19 cellular contexts compared by ENCODE assay signal in the genomic region with DNA sequence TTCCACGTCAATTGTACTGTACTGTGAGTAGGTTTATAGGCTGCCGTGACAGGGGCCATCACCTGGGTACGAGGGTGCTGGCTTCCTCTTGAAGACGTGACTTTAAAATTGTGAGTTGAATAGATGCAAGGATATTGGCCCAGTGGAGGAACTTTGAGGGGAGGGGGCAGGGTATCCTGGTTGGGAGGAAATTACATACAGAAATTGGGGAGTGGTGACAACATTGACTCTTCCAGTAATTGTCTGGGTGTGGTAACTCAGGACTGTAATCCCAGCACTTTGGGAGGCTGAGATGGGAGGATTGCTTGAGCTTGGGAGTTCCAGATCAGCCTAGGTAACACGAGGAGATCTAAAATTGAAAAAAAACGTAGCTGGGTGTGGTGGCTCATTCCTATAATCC. TPM values are rescaled to one million over a fixed set of nuclear protein-coding genes. Genes with fewer than 3 reads are reported as not detected.
"Had no signal": no experiment of that assay in that cellular context is flagged by ENCODE, and none has a peak within 500 bp of the region (broad histone marks: within the 10 kb centered on the region; RNA-seq: fewer than 3 reads in every experiment).

No MANE protein-coding gene starts in this region.

- H3K27ac Mint-ChIP-seq: dendritic cell treated with granulocyte-macrophage colony-stimulating factor and Interleukin-4, amounts not matched to agents 40 ng/mL and 50 ng/mL, for 4 days; effector memory CD8-positive, alpha-beta T cell; type B pancreatic cell had no signal

- H3K4me1 ChIP-seq: esophagus squamous epithelium, gastroesophageal sphincter, right atrium auricular region had no signal

- H3K27ac ChIP-seq: esophagus squamous epithelium, hepatocyte, right atrium auricular region had no signal

- H3K36me3 ChIP-seq: esophagus squamous epithelium, gastroesophageal sphincter, right atrium auricular region had no signal

- DNase-seq: effector memory CD8-positive, alpha-beta T cell; esophagus squamous epithelium; foreskin fibroblast; kidney glomerular epithelial cell; mucosa of descending colon; naive thymus-derived CD8-positive, alpha-beta T cell; small intestine; stimulated activated CD4-positive, alpha-beta T cell treated with anti-CD3 and anti-CD28 coated beads, Interleukin-12 subunit alpha, Interleukin-12 subunit beta, amount 100 ng/mL, for 4 hours; stimulated activated naive CD4-positive, alpha-beta T cell had no signal

- H3K4me3 ChIP-seq: esophagus squamous epithelium, gastroesophageal sphincter, hepatocyte, mucosa of descending colon, right atrium auricular region had no signal

- H3K9me3 ChIP-seq: esophagus squamous epithelium, gastroesophageal sphincter, right atrium auricular region had no signal

- H3K36me3 Mint-ChIP-seq: type B pancreatic cell had no signal

- H3K27me3 ChIP-seq: esophagus squamous epithelium, hepatocyte, right atrium auricular region had no signal

- H3K4me3 Mint-ChIP-seq: dendritic cell treated with granulocyte-macrophage colony-stimulating factor and Interleukin-4, amounts not matched to agents 40 ng/mL and 50 ng/mL, for 4 days; effector memory CD8-positive, alpha-beta T cell; naive thymus-derived CD8-positive, alpha-beta T cell; neural crest cell; type B pancreatic cell had no signal

- H3K9me3 Mint-ChIP-seq: neural crest cell, type B pancreatic cell had no signal

- H3K27me3 Mint-ChIP-seq: dendritic cell treated with granulocyte-macrophage colony-stimulating factor and Interleukin-4, amounts not matched to agents 40 ng/mL and 50 ng/mL, for 4 days had no signal

RNA-seq across cellular contexts. Expression of a gene that starts 30.4 kb away (rescaled TPM):
- total RNA-seq: epithelial cell of proximal tubule; esophagus squamous epithelium; gastroesophageal sphincter; hepatocyte; liver; lung microvascular endothelial cell; mucosa of descending colon; naive thymus-derived CD8-positive, alpha-beta T cell; neural crest cell; osteocyte; right atrium auricular region had no signal
- polyA plus RNA-seq: hepatocyte; liver; naive thymus-derived CD8-positive, alpha-beta T cell; small intestine had no signal
